9 cellular contexts compared by ENCODE assay signal in genomic region chr11:128039140-128040021, GRCh38.
DNase-seq lines count a peak whose midpoint lies in the region; ATAC-seq and TF ChIP-seq lines count a peak whose summit lies in the region.
"Had no signal": no experiment of that assay in that cellular context is flagged by ENCODE, and none has a peak within 500 bp of the region (broad histone marks: within the 10 kb centered on the region; RNA-seq: fewer than 3 reads in every experiment).

No MANE protein-coding gene starts in this region.

- intact Hi-C loops in Panc1 (cut with micrococcal nuclease; ENCODE audit: unreplicated experiment), result loop anchor here (10.0 kb wide), 2 partner anchors 245 to 465 kb away; no protein-coding TSS in a partner anchor
- intact Hi-C loops in right cardiac atrium (cut with DNase I), result loop anchor here in 3 of 4 donors (5.0 to 10.0 kb wide), 3 partner anchors 115 to 785 kb away; no protein-coding TSS in a partner anchor

- H3K9me3 ChIP-seq in Panc1 (ENCODE audit: control insufficient read depth, insufficient read depth, low read depth, low read length) (no peaks in the 10 kb centered on the region), right cardiac atrium (ENCODE audit: control insufficient read depth, low read length) (no peaks in the 10 kb centered on the region)
- H3K9me3 ChIP-seq: ascending aorta had no signal

- BruUV-seq in Panc1 (replicated peaks; lab: Mats Ljungman, UMichigan), result no TSS peak

- 69% methylated on average over 8 of the region's 8 CpGs for WGBS in right cardiac atrium

- ATAC-seq in GM18868 (IDR thresholded peaks at IDR 0.05; ENCODE audit: unreplicated experiment), result peak; percentile 86
- peak; percentile 74 for ATAC-seq in HG03025 (IDR thresholded peaks at IDR 0.05; ENCODE audit: low FRiP score, unreplicated experiment)
- 0 out of 2 replicates have a peak, but pooled peaks have one; percentile 48 for ATAC-seq in Panc1
- ATAC-seq in right cardiac atrium, result peak; percentile 62 to 64

- POLR2A ChIA-PET in Panc1 (lab: Charles Lee), result no interaction called here

- DNase-seq in Panc1 (ENCODE audit: low read depth, low spot score) (no peak), right cardiac atrium (peak in 2 of 3 donors; percentile 33 to 74), NCI-H82 (lab: John Stamatoyannopoulos, UW) (no peak), middle frontal gyrus (ENCODE audit: extremely low spot score, low spot score) (no peak)
- peak; percentile 46 for DNase-seq in activated T-helper 1 cell treated with anti-CD3 and anti-CD28 coated beads, Interleukin-2, amount 50 U/mL, for 16 hours (ENCODE audit: low read depth in 1 of 2, low spot score in 1 of 2)
- peak; percentile 74 to 75 for DNase-seq in stimulated activated CD8-positive, alpha-beta memory T cell treated with anti-CD3 and anti-CD28 coated beads, Interleukin-15, amount 100 ng/mL, for 48 hours (ENCODE audit: low read depth in 2 of 2)

- in situ Hi-C loops in Panc1 (cut with HindIII; ENCODE audit: low pct_unique_long_range_greater_than_20kb, low sequenced_read_pairs), result no loop called here

- CTCF ChIA-PET in Panc1 (lab: Charles Lee), result interaction anchor here (0.6 to 0.8 kb wide), 2 partner anchors 579 to 792 kb away, joined by 3 to 5 read pairs; no protein-coding TSS in a partner anchor

- H3K27ac ChIP-seq in Panc1 (ENCODE audit: low read length), result no peak overlapping the region
- no peak overlapping the region for H3K27ac ChIP-seq in right cardiac atrium (ENCODE audit: low read length)

- no peaks in the 10 kb centered on the region; the same call in 1 of the 2 replicates for H3K27me3 ChIP-seq in Panc1 (ENCODE audit: control insufficient read depth, insufficient read depth, low read length)
- H3K27me3 ChIP-seq in right cardiac atrium (ENCODE audit: control insufficient read depth, insufficient read depth), result no peaks in the 10 kb centered on the region
- H3K27me3 ChIP-seq: ascending aorta had no signal

- no peaks in the 10 kb centered on the region for H3K36me3 ChIP-seq in Panc1 (ENCODE audit: control insufficient read depth, insufficient read depth, low read length)
- H3K36me3 ChIP-seq: ascending aorta had no signal

- H3K4me1 ChIP-seq in Panc1 (ENCODE audit: control insufficient read depth, insufficient read depth, low read length), result no peaks in the 10 kb centered on the region; the same call in 1 of the 2 replicates
- H3K4me1 ChIP-seq in right cardiac atrium (ENCODE audit: control insufficient read depth, insufficient read depth, low read length), result no peaks in the 10 kb centered on the region
- H3K4me1 ChIP-seq: ascending aorta had no signal

- H3K4me3 ChIP-seq in Panc1 (ENCODE audit: low read depth in 2 of 2, low read length in 2 of 2) (no peak overlapping the region), right cardiac atrium (ENCODE audit: low read length) (no peak overlapping the region)
- H3K4me3 ChIP-seq: ascending aorta had no signal

- TF ChIP-seq CTCF in Panc1 (IDR thresholded peaks at IDR 0.05), result no peak; the same call in 1 of the 2 replicates

Comparison
In these comparisons a context has a peak if more than half of its experiments do, and no peak if none do; other contexts are left out.
1. DNase-seq: peak in activated T-helper 1 cell treated with anti-CD3 and anti-CD28 coated beads, Interleukin-2, amount 50 U/mL, for 16 hours (2 of 2), right cardiac atrium (2 of 3) and stimulated activated CD8-positive, alpha-beta memory T cell treated with anti-CD3 and anti-CD28 coated beads, Interleukin-15, amount 100 ng/mL, for 48 hours (2 of 2); none in Panc1 (single experiment), NCI-H82 (single experiment) and middle frontal gyrus (single experiment).
2. Peak in every context shown above with its lines, with median percentiles within 50 percentile points of each other: ATAC-seq.